ENCODE assay signal across 29 cellular contexts in genomic region chr14:81450976-81451375, GRCh38. TPM values are rescaled to one million over a fixed set of nuclear protein-coding genes. Genes with fewer than 3 reads are reported as not detected.
"Had no signal": no experiment of that assay in that cellular context is flagged by ENCODE, and none has a peak within 500 bp of the region (broad histone marks: within the 10 kb centered on the region; RNA-seq: fewer than 3 reads in every experiment).

No MANE protein-coding gene starts in this region.

- H3K27me3 ChIP-seq: cardiac muscle cell, Peyer's patch, SJSA1 had no signal

- H3K4me1 ChIP-seq: Peyer's patch, SJSA1 had no signal

- H3K4me3 ChIP-seq: cardiac muscle cell, Peyer's patch, SJSA1 had no signal

- H3K4me2 ChIP-seq: KMS-11 had no signal

- H3K27ac ChIP-seq: brain microvascular endothelial cell, cardiac muscle cell, KMS-11, Peyer's patch, RWPE1, SJSA1 had no signal

- H3K9ac ChIP-seq: KMS-11 had no signal

- DNase-seq: activated B cell treated with CpG ODN at 0.5 μM for 24 hours; activated CD4-positive, alpha-beta memory T cell treated with anti-CD3 and anti-CD28 coated beads, Interleukin-2, amount 10 ng/mL, durations not matched to agents 7 days and 5 days; activated CD4-positive, alpha-beta T cell treated with anti-CD3 and anti-CD28 coated beads for 1 hour; activated CD4-positive, alpha-beta T cell treated with anti-CD3 and anti-CD28 coated beads, Interleukin-2, amount 10 ng/mL, durations not matched to agents 7 days and 5 days; activated gamma-delta T cell treated with Interleukin-2 at 50 U/mL for 16 hours; activated naive CD4-positive, alpha-beta T cell treated with anti-CD3 and anti-CD28 coated beads, Interleukin-2, amount 10 ng/mL, durations not matched to agents 7 days and 5 days; activated naive CD8-positive, alpha-beta T cell treated with anti-CD3 and anti-CD28 coated beads for 36 hours; activated T-cell treated with anti-CD3 and anti-CD28 coated beads for 4 hours; activated T-cell treated with anti-CD3 and anti-CD28 coated beads, Interleukin-2, amount 50 U/mL, for 48 hours; brain microvascular endothelial cell; cerebellar nuclear complex; NCI-H1092; NCI-H1417 treated with DMSO at 0.1 percent for 48 hours; NCI-H1694 treated with DMSO at 0.1 percent for 48 hours; NCI-H2029 treated with DMSO at 0.1 percent for 48 hours; NCI-H345; NCI-H510A; NCI-H526 treated with DMSO at 0.1 percent for 48 hours; NK-92 treated with Interleukin-12 subunit alpha and Interleukin-12 subunit beta, amount 100 ng/mL, for 24 hours; Peyer's patch; SHP77; SW 1271 had no signal

- H3K9me3 ChIP-seq: Peyer's patch, SJSA1 had no signal

- H3K36me3 ChIP-seq: brain microvascular endothelial cell, cardiac muscle cell, Peyer's patch, SJSA1 had no signal

- H3K36me3 Mint-ChIP-seq: activated naive CD4-positive, alpha-beta T cell treated with anti-CD3 and anti-CD28 coated beads, Interleukin-2, amount 10 ng/mL, durations not matched to agents 7 days and 5 days; activated naive CD8-positive, alpha-beta T cell treated with anti-CD3 and anti-CD28 coated beads for 36 hours had no signal

- H3K9me3 Mint-ChIP-seq: activated B cell treated with CpG ODN at 0.5 μM for 24 hours; activated CD4-positive, alpha-beta memory T cell treated with anti-CD3 and anti-CD28 coated beads, Interleukin-2, amount 10 ng/mL, durations not matched to agents 7 days and 5 days; activated CD4-positive, alpha-beta T cell treated with anti-CD3 and anti-CD28 coated beads, Interleukin-2, amount 10 ng/mL, durations not matched to agents 7 days and 5 days; activated naive CD4-positive, alpha-beta T cell treated with anti-CD3 and anti-CD28 coated beads, Interleukin-2, amount 10 ng/mL, durations not matched to agents 7 days and 5 days; activated naive CD8-positive, alpha-beta T cell treated with anti-CD3 and anti-CD28 coated beads for 36 hours; activated T-helper 2 cell treated with anti-CD3 and anti-CD28 coated beads, Interferon-gamma antibody, Interleukin-2, Interleukin-4, amounts not matched to agents 10 μg/mL and 5 μg/mL and 100 μg/mL, durations not matched to agents 14 hours and 24 hours and 36 hours; T-helper 2 cell treated with Interferon-gamma antibody and Interleukin-4, amounts not matched to agents 5 μg/mL and 100 μg/mL, for 36 hours had no signal

- H3K27ac Mint-ChIP-seq: activated B cell treated with CpG ODN at 0.5 μM for 24 hours; activated CD4-positive, alpha-beta memory T cell treated with anti-CD3 and anti-CD28 coated beads, Interleukin-2, amount 10 ng/mL, durations not matched to agents 7 days and 5 days; activated CD4-positive, alpha-beta T cell treated with anti-CD3 and anti-CD28 coated beads, Interleukin-2, amount 10 ng/mL, durations not matched to agents 7 days and 5 days; activated naive CD4-positive, alpha-beta T cell treated with anti-CD3 and anti-CD28 coated beads, Interleukin-2, amount 10 ng/mL, durations not matched to agents 7 days and 5 days; activated naive CD8-positive, alpha-beta T cell treated with anti-CD3 and anti-CD28 coated beads for 36 hours; activated T-helper 2 cell treated with anti-CD3 and anti-CD28 coated beads, Interferon-gamma antibody, Interleukin-2, Interleukin-4, amounts not matched to agents 10 μg/mL and 5 μg/mL and 100 μg/mL, durations not matched to agents 14 hours and 24 hours and 36 hours; T-helper 2 cell treated with Interferon-gamma antibody and Interleukin-4, amounts not matched to agents 5 μg/mL and 100 μg/mL, for 36 hours had no signal

- H3K4me3 Mint-ChIP-seq: activated B cell treated with CpG ODN at 0.5 μM for 24 hours; activated CD4-positive, alpha-beta memory T cell treated with anti-CD3 and anti-CD28 coated beads, Interleukin-2, amount 10 ng/mL, durations not matched to agents 7 days and 5 days; activated CD4-positive, alpha-beta T cell treated with anti-CD3 and anti-CD28 coated beads, Interleukin-2, amount 10 ng/mL, durations not matched to agents 7 days and 5 days; activated naive CD4-positive, alpha-beta T cell treated with anti-CD3 and anti-CD28 coated beads, Interleukin-2, amount 10 ng/mL, durations not matched to agents 7 days and 5 days; activated naive CD8-positive, alpha-beta T cell treated with anti-CD3 and anti-CD28 coated beads for 36 hours; T-helper 2 cell treated with Interferon-gamma antibody and Interleukin-4, amounts not matched to agents 5 μg/mL and 100 μg/mL, for 36 hours had no signal

- ATAC-seq: SK-N-SH treated with all-trans-retinoic acid at 6 μM for 48 hours had no signal

RNA-seq across cellular contexts. Expression of gene STON2, which starts 50.9 kb away (rescaled TPM):
- total RNA-seq: activated B cell treated with CpG ODN at 0.5 μM for 24 hours; activated T-helper 2 cell treated with anti-CD3 and anti-CD28 coated beads, Interferon-gamma antibody, Interleukin-2, Interleukin-4, amounts not matched to agents 10 μg/mL and 5 μg/mL and 100 μg/mL, durations not matched to agents 14 hours and 24 hours and 36 hours had no signal
